13 cellular contexts compared by ENCODE assay signal in genomic region chr15:87762110-87762509, GRCh38.
DNase-seq lines count a peak whose midpoint lies in the region; ATAC-seq, FAIRE-seq and TF ChIP-seq lines count a peak whose summit lies in the region.
"Had no signal": no experiment of that assay in that cellular context is flagged by ENCODE, and none has a peak within 500 bp of the region (broad histone marks: within the 10 kb centered on the region; RNA-seq: fewer than 3 reads in every experiment).

No MANE protein-coding gene starts in this region.

- no peaks in the 10 kb centered on the region for H3K9me3 ChIP-seq in BLaER1
- no peaks in the 10 kb centered on the region for H3K9me3 ChIP-seq in heart right ventricle

- peak in 1 of 9 donors; percentile 7 for TF ChIP-seq CTCF in heart right ventricle (IDR thresholded peaks at IDR 0.05)

- no peaks in the 10 kb centered on the region for H3K36me3 ChIP-seq in BLaER1
- no peaks in the 10 kb centered on the region for H3K36me3 ChIP-seq in heart right ventricle

- no peak for FAIRE-seq in GM19239 (lab: Jason Lieb, UNC)
- FAIRE-seq: GM12878 had no signal

- H3K27ac ChIP-seq in BLaER1 = peak overlapping the region; percentile 51
- H3K27ac ChIP-seq in heart right ventricle = peak overlapping the region in 1 of 10 donors; percentile 65
- H3K27ac ChIP-seq: C4-2B had no signal

- no peaks in the 10 kb centered on the region for H3K27me3 ChIP-seq in BLaER1
- H3K27me3 ChIP-seq in heart right ventricle = no peaks in the 10 kb centered on the region

- intact Hi-C loops in heart right ventricle (cut with DNase I) = no loop called here

- H3K4me3 ChIP-seq in BLaER1 (no peak overlapping the region), heart right ventricle (no peak overlapping the region)
- H3K4me3 ChIP-seq: coronary artery, GM12878 had no signal

- DNase-seq in NOMO-1 (lab: John Stamatoyannopoulos, UW; ENCODE audit: unreplicated experiment in 2 of 2) (peak; percentile 95 to 99), heart right ventricle (peak in 1 of 2 donors; percentile 9), NCI-H1417 (lab: John Stamatoyannopoulos, UW) (no peak), GM19239 (ENCODE audit: insufficient read length, low spot score) (no peak), NCI-H226 (no peak)
- DNase-seq: activated T-cell treated with anti-CD3 and anti-CD28 coated beads, Interleukin-2, amount 50 U/mL, for 24 hours; nephron progenitor cell had no signal

- WGBS in heart right ventricle, 2 donors = 66 to 68% methylated on average over 2 of the region's 2 CpGs

- H3K4me1 ChIP-seq in BLaER1 (peaks cover 17% of the 10 kb centered on the region), heart right ventricle (peaks cover 0 to 29% (median 0%) of the 10 kb centered on the region in 9 donors)

- ATAC-seq in GM21447 (IDR thresholded peaks at IDR 0.05; ENCODE audit: unreplicated experiment) (peak; percentile 86), heart right ventricle (peak in 7 of 8 donors; percentile 21 to 84 (median 77)), GM21381 (IDR thresholded peaks at IDR 0.05; ENCODE audit: unreplicated experiment) (no peak)
- ATAC-seq: GM12878 had no signal

- H3K4me2 ChIP-seq in BLaER1 = peak overlapping the region; percentile 67

- no peaks in the 10 kb centered on the region for H4K20me1 ChIP-seq in BLaER1

- no peak overlapping the region for H3K9ac ChIP-seq in BLaER1

Comparison
In these comparisons a context has a peak if more than half of its experiments do, and no peak if none do; other contexts are left out.
1. DNase-seq: peak in NOMO-1 (2 of 2); none in NCI-H1417 (0 of 3), GM19239 (single experiment) and NCI-H226 (single experiment).